ENCODE assay signal across 24 cellular contexts in genomic region chr5:141716009-141716408, GRCh38. TPM values are rescaled to one million over a fixed set of nuclear protein-coding genes. Genes with fewer than 3 reads are reported as not detected.
DNase-seq lines count a peak whose midpoint lies in the region; ATAC-seq and TF ChIP-seq lines count a peak whose summit lies in the region.
"Had no signal": no experiment of that assay in that cellular context is flagged by ENCODE, and none has a peak within 500 bp of the region (broad histone marks: within the 10 kb centered on the region; RNA-seq: fewer than 3 reads in every experiment).

No MANE protein-coding gene starts in this region.

- peak; percentile 48 for DNase-seq in GM23338 (ENCODE audit: low spot score)
- peak; percentile 21 for DNase-seq in WERI-Rb-1
- peak; percentile 36 for DNase-seq in iPS-NIHi7 (ENCODE audit: extremely low spot score)
- no peak for DNase-seq in HuH-7 (ENCODE audit: low spot score)
- DNase-seq in hepatic stellate cell (ENCODE audit: low spot score): no peak
- DNase-seq in AG20443 (ENCODE audit: low spot score): no peak
- DNase-seq: activated naive CD8-positive, alpha-beta T cell treated with anti-CD3 and anti-CD28 coated beads, Interleukin-2, amount 50 U/mL, for 24 hours; brain microvascular endothelial cell; COR-L47; hippocampal formation; left cardiac atrium; NCI-H1417 treated with DMSO at 0.1 percent for 48 hours; NCI-H446; psoas muscle; stimulated activated CD4-positive, alpha-beta T cell treated with anti-CD3 and anti-CD28 coated beads, Interleukin-4, amount 100 ng/mL, for 1 hour; T-helper 2 cell had no signal

- H3K9me2 ChIP-seq in GM23338 (ENCODE audit: insufficient read depth): no peaks in the 10 kb centered on the region
- no peaks in the 10 kb centered on the region for H3K9me2 ChIP-seq in Loucy (replicated peaks; ENCODE audit: low read depth, low read length)

- peak overlapping the region; percentile 73 for H3K9ac ChIP-seq in Loucy (ENCODE audit: low read depth, low read length, poor library complexity, severe bottlenecking)

- H3K4me1 ChIP-seq in GM23338 (ENCODE audit: insufficient read depth) (peaks cover 44% of the 10 kb centered on the region), Loucy (ENCODE audit: insufficient read depth, low read length, poor library complexity, severe bottlenecking) (peaks cover 62% of the 10 kb centered on the region)
- H3K4me1 ChIP-seq: psoas muscle, SJSA1 had no signal

- no peak overlapping the region for H3K27ac Mint-ChIP-seq in GM23338
- H3K27ac Mint-ChIP-seq: activated naive CD8-positive, alpha-beta T cell treated with anti-CD3 and anti-CD28 coated beads, Interleukin-2, amount 50 U/mL, for 24 hours; activated T-helper 2 cell treated with anti-CD3 and anti-CD28 coated beads, Interferon-gamma antibody, Interleukin-2, Interleukin-4, amounts not matched to agents 10 μg/mL and 5 μg/mL and 100 μg/mL, durations not matched to agents 14 hours and 24 hours and 36 hours; dendritic cell treated with granulocyte-macrophage colony-stimulating factor and Interleukin-4, amounts not matched to agents 40 ng/mL and 50 ng/mL, for 4 days had no signal

- no peak for TF ChIP-seq POLR2A in GM18505 (IDR thresholded peaks at IDR 0.05; ENCODE audit: borderline replicate concordance, extremely low read depth, insufficient read depth, insufficient read length)

- H3K79me2 ChIP-seq in GM23338 (replicated peaks; ENCODE audit: insufficient read depth) (no peaks in the 10 kb centered on the region), Loucy (ENCODE audit: insufficient read depth, low read length) (no peaks in the 10 kb centered on the region)

- 0 out of 2 replicates have a peak overlapping the region, but pooled peaks have one; percentile 32 for H3K27ac ChIP-seq in GM23338 (ENCODE audit: low read depth)
- no peak overlapping the region for H3K27ac ChIP-seq in WERI-Rb-1
- H3K27ac ChIP-seq: brain microvascular endothelial cell, psoas muscle, SJSA1, skin epidermis had no signal

- peaks cover 9% of the 10 kb centered on the region for H3K27me3 Mint-ChIP-seq in GM23338 (ENCODE audit: insufficient read depth, low read depth, poor library complexity)

- H4K20me1 ChIP-seq in GM23338 (replicated peaks; ENCODE audit: insufficient read depth) (no peaks in the 10 kb centered on the region), Loucy (ENCODE audit: insufficient read depth, low read length, poor library complexity, severe bottlenecking) (no peaks in the 10 kb centered on the region)

- peaks cover 51% of the 10 kb centered on the region for H3K4me1 Mint-ChIP-seq in GM23338
- H3K4me1 Mint-ChIP-seq: activated naive CD8-positive, alpha-beta T cell treated with anti-CD3 and anti-CD28 coated beads, Interleukin-2, amount 50 U/mL, for 24 hours had no signal

- ATAC-seq in GM23338 (peak; percentile 68), GM18505 (IDR thresholded peaks at IDR 0.05; ENCODE audit: unreplicated experiment) (no peak)
- ATAC-seq: activated CD4-positive, CD25-positive, alpha-beta regulatory T cell treated with anti-CD3 and anti-CD28 coated beads, Interleukin-2, amount 50 U/mL, for 24 hours; activated naive CD8-positive, alpha-beta T cell treated with anti-CD3 and anti-CD28 coated beads, Interleukin-2, amount 50 U/mL, for 24 hours; left cardiac atrium; psoas muscle had no signal

- H3K4me3 Mint-ChIP-seq in GM23338: no peak overlapping the region
- H3K4me3 Mint-ChIP-seq: activated naive CD8-positive, alpha-beta T cell treated with anti-CD3 and anti-CD28 coated beads, Interleukin-2, amount 50 U/mL, for 24 hours; dendritic cell treated with granulocyte-macrophage colony-stimulating factor and Interleukin-4, amounts not matched to agents 40 ng/mL and 50 ng/mL, for 4 days; neural crest cell had no signal

- no peaks in the 10 kb centered on the region for H3K27me3 ChIP-seq in GM23338 (ENCODE audit: insufficient read depth)
- H3K27me3 ChIP-seq in Loucy (ENCODE audit: insufficient read depth, low read length, poor library complexity, severe bottlenecking): no peaks in the 10 kb centered on the region
- H3K27me3 ChIP-seq in WERI-Rb-1 (ENCODE audit: insufficient read depth, low read depth, severe bottlenecking): no peaks in the 10 kb centered on the region

- H2AFZ ChIP-seq in GM23338 (peak overlapping the region; percentile 81), Loucy (ENCODE audit: low read length) (no peak overlapping the region)

- H3K4me3 ChIP-seq in GM23338 (no peak overlapping the region), Loucy (ENCODE audit: low read length, poor library complexity, severe bottlenecking) (peak overlapping the region; percentile 64), WERI-Rb-1 (ENCODE audit: low read depth, low read length) (no peak overlapping the region)
- H3K4me3 ChIP-seq: psoas muscle, SJSA1, skin epidermis had no signal

- H3F3A ChIP-seq in GM23338 (replicated peaks; ENCODE audit: low read depth) (no peaks in the 10 kb centered on the region), Loucy (ENCODE audit: low read depth) (peaks cover 8% of the 10 kb centered on the region)

- H3K4me2 ChIP-seq in GM23338: peak overlapping the region; percentile 69
- peak overlapping the region; percentile 78 for H3K4me2 ChIP-seq in Loucy (ENCODE audit: low read depth, low read length, poor library complexity, severe bottlenecking)

- H3K36me3 ChIP-seq in GM23338 (ENCODE audit: insufficient read depth) (no peaks in the 10 kb centered on the region), Loucy (ENCODE audit: insufficient read depth, low read length) (no peaks in the 10 kb centered on the region), WERI-Rb-1 (no peaks in the 10 kb centered on the region)
- H3K36me3 ChIP-seq: brain microvascular endothelial cell, SJSA1 had no signal

- no peaks in the 10 kb centered on the region for H3K36me3 Mint-ChIP-seq in GM23338 (ENCODE audit: low read depth)

- no peak for TF ChIP-seq CTCF in GM23338 (conservative IDR thresholded peaks at IDR 0.05; ENCODE audit: low read depth in 2 of 2)
- TF ChIP-seq CTCF in Loucy (conservative IDR thresholded peaks at IDR 0.05; ENCODE audit: low read length): no peak
- no peak for TF ChIP-seq CTCF in WERI-Rb-1 (IDR thresholded peaks at IDR 0.05; ENCODE audit: low read depth, low read length)

- no peaks in the 10 kb centered on the region for H3K9me3 Mint-ChIP-seq in GM23338
- H3K9me3 Mint-ChIP-seq: activated naive CD8-positive, alpha-beta T cell treated with anti-CD3 and anti-CD28 coated beads, Interleukin-2, amount 50 U/mL, for 24 hours; activated T-helper 2 cell treated with anti-CD3 and anti-CD28 coated beads, Interferon-gamma antibody, Interleukin-2, Interleukin-4, amounts not matched to agents 10 μg/mL and 5 μg/mL and 100 μg/mL, durations not matched to agents 14 hours and 24 hours and 36 hours; dendritic cell treated with granulocyte-macrophage colony-stimulating factor and Interleukin-4, amounts not matched to agents 40 ng/mL and 50 ng/mL, for 4 days; neural crest cell had no signal

- H3K9me3 ChIP-seq in Loucy (ENCODE audit: insufficient read depth, low read depth, low read length) (no peaks in the 10 kb centered on the region), WERI-Rb-1 (ENCODE audit: severe bottlenecking) (no peaks in the 10 kb centered on the region)
- H3K9me3 ChIP-seq: psoas muscle, SJSA1 had no signal

TF ChIP-seq in GM23338, 12 proteins besides CTCF, POLR2A, EP300 and RAD21 (continues in another document):
- TF ChIP-seq EZH2 (IDR thresholded peaks at IDR 0.05; ENCODE audit: low read depth, unreplicated experiment) (no peak), CREB1 (CRISPR knock-in tag; IDR thresholded peaks at IDR 0.05; ENCODE audit: low read depth) (no peak), ETS1 (IDR thresholded peaks at IDR 0.05) (no peak), REST (IDR thresholded peaks at IDR 0.05; ENCODE audit: unreplicated experiment) (no peak), JUNB (IDR thresholded peaks at IDR 0.05; ENCODE audit: unreplicated experiment) (no peak), EZH2phosphoT487 (IDR thresholded peaks at IDR 0.05; ENCODE audit: unreplicated experiment) (no peak), POLR2AphosphoS5 (IDR thresholded peaks at IDR 0.05; ENCODE audit: low read depth) (no peak)

RNA-seq across cellular contexts. Expression of gene ARAP3, which starts 34.0 kb away (rescaled TPM):
- 32.8 and 33.2 TPM in 2 replicates for total RNA-seq in GM23338 (2014; rRNA removed; shearing (Covaris generic))
- polyA plus RNA-seq in GM23338 (2016; fragmentation: Nextera tagmentation; extraction: Ambion mirVana): 18.4 and 21.5 TPM in 2 replicates

Comparison
In these comparisons a context has a peak if more than half of its experiments do, and no peak if none do; other contexts are left out.
1. DNase-seq: peak in GM23338 (single experiment), WERI-Rb-1 (single experiment) and iPS-NIHi7 (single experiment); none in HuH-7 (single experiment), hepatic stellate cell (single experiment) and AG20443 (single experiment).